In the genomic region with DNA sequence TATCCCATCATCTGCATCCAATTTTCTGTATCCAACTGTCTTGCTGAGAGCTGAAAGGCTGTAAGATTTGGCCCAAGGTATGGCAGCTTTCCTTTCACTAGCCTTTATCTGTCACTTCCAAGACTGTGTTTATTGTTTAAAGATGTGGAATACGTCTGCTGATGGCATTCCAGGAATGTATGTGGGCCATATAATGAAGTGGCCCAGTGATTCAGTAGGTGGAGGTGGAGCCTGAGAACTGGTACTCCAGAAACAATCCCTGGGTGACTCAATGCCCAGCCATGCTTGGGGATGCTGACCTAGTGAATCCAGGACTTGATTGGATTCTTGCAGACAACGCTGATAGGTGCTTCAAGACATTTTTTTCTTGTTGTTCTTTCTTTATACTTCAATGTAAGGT, we compare ENCODE assay signal across 1 cellular context.
A peak's percentile ranks its signal among the peaks of the same experiment; 100 is the strongest.
TF ChIP-seq lines count a peak whose summit lies in the region.

No MANE protein-coding gene starts in this region.

TF ChIP-seq in H1, 55 proteins besides CTCF, POLR2A, EP300 and RAD21:
- TF ChIP-seq, protein P1, sequence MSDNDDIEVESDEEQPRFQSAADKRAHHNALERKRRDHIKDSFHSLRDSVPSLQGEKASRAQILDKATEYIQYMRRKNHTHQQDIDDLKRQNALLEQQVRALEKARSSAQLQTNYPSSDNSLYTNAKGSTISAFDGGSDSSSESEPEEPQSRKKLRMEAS (IDR thresholded peaks at IDR 0.05): no peak
- TF ChIP-seq TEAD4 (IDR thresholded peaks at IDR 0.05; ENCODE audit: low read depth, low read length): peak; percentile 65; the same call in 1 of the 2 replicates
